Comparison of ENCODE assay signal across 8 cellular contexts in genomic region chr1:246724725-246725095, GRCh38. TPM values are rescaled to one million over a fixed set of nuclear protein-coding genes. Genes with fewer than 3 reads are reported as not detected.
DNase-seq lines count a peak whose midpoint lies in the region; ATAC-seq, FAIRE-seq and TF ChIP-seq lines count a peak whose summit lies in the region.

No MANE protein-coding gene starts in this region.

- no peaks in the 10 kb centered on the region for H3K27me3 Mint-ChIP-seq in mesothelial cell of epicardium (ENCODE audit: low read depth)

- H3K9me3 ChIP-seq in HUES6 (ENCODE audit: control insufficient read depth, insufficient read depth, low read depth, low read length) (peaks cover 22% of the 10 kb centered on the region), SK-N-MC (ENCODE audit: low read depth, low read length) (no peaks in the 10 kb centered on the region), H1 (ENCODE audit: insufficient read depth in 2 of 2, low read depth in 1 of 2, low read length in 1 of 2) (peaks cover 4 to 6% of the 10 kb centered on the region in 2 experiments; a peak in 1 of 4 replicates), uterus (no peaks in the 10 kb centered on the region)

- H3K4ac ChIP-seq in H1 (replicated peaks; ENCODE audit: insufficient read length, low read depth, low read length), result no peak overlapping the region

- H3K79me1 ChIP-seq in H1 (ENCODE audit: low read depth, low read length), result no peaks in the 10 kb centered on the region

- no peak overlapping the region for H2BK5ac ChIP-seq in H1 (ENCODE audit: low read depth, low read length)

- H3K4me2 ChIP-seq in H1 (ENCODE audit: insufficient read depth in 1 of 2, low read depth in 2 of 2, low read length in 2 of 2), result peak overlapping the region; percentile 76 to 87

- H3K9ac ChIP-seq in HUES6 (ENCODE audit: low read length) (peak overlapping the region; percentile 76), SK-N-MC (ENCODE audit: insufficient read length) (peak overlapping the region; percentile 82), H1 (replicated peaks in 1 of 4; ENCODE audit: extremely low read depth in 1 of 4, low read depth in 3 of 4, low read length in 3 of 4) (peak overlapping the region; percentile 61 to 80 (median 70))

- H3K36me3 ChIP-seq in HUES6 (ENCODE audit: control insufficient read depth, insufficient read depth, low read length), result peaks cover 23% of the 10 kb centered on the region
- H3K36me3 ChIP-seq in SK-N-MC (ENCODE audit: insufficient read depth, low read length), result peaks cover 22% of the 10 kb centered on the region
- peaks cover 0 to 22% (median 4%) of the 10 kb centered on the region in 4 experiments; a peak in 4 of 8 replicates for H3K36me3 ChIP-seq in H1 (ENCODE audit: control insufficient read depth in 2 of 4, insufficient read depth in 4 of 4, low read length in 3 of 4)
- H3K36me3 ChIP-seq in uterus, result no peaks in the 10 kb centered on the region

- peaks cover 9% of the 10 kb centered on the region; the same call in 1 of the 2 replicates for H3K23me2 ChIP-seq in H1 (ENCODE audit: low read depth, low read length)

- WGBS in H1 (ENCODE audit: extremely low coverage in 1 of 2, insufficient coverage in 1 of 2, insufficient read length in 1 of 2, insufficient replicate concordance in 2 of 2, low coverage in 1 of 2, low lambda C conversion rate in 2 of 2, missing lambda C conversion rate in 1 of 2), 2 experiments, result 15% methylated on average over 10 of the region's 14 CpGs; no CpG with 5 or more reads in 1 of the 2 experiments

- no peaks in the 10 kb centered on the region for H3K79me2 ChIP-seq in H1 (ENCODE audit: control insufficient read depth in 1 of 2, insufficient read depth in 2 of 2, low read length in 2 of 2)

- H2BK20ac ChIP-seq in H1 (ENCODE audit: low read length), result no peak overlapping the region

- no peak overlapping the region for H3K27ac ChIP-seq in HUES6 (ENCODE audit: low read depth, low read length)
- H3K27ac ChIP-seq in SK-N-MC, result no peak overlapping the region
- H3K27ac ChIP-seq in H1 (ENCODE audit: low read depth, low read length), result no peak overlapping the region
- H3K27ac ChIP-seq in uterus, result peak overlapping the region; percentile 75 to 89

- H3K27me3 ChIP-seq in HUES6 (ENCODE audit: control insufficient read depth, insufficient read depth, low read length), result peaks cover 21% of the 10 kb centered on the region
- H3K27me3 ChIP-seq in H1 (replicated peaks in 1 of 4; ENCODE audit: control insufficient read depth in 3 of 4, extremely low read depth in 1 of 4, insufficient read depth in 3 of 4, low read length in 3 of 4), result peaks cover 0 to 3% (median 3%) of the 10 kb centered on the region in 4 experiments; a peak in 3 of 7 replicates
- H3K27me3 ChIP-seq in uterus, result no peaks in the 10 kb centered on the region

- H3K4me3 Mint-ChIP-seq in mesothelial cell of epicardium, result peak overlapping the region; percentile 87

- TF ChIP-seq CTCF in H1 (IDR thresholded peaks at IDR 0.05; ENCODE audit: control extremely low read depth in 1 of 3, insufficient read depth in 1 of 3, low read depth in 1 of 3, low read length in 3 of 3) (no peak), mesothelial cell of epicardium (IDR thresholded peaks at IDR 0.05; ENCODE audit: unreplicated experiment) (no peak), uterus (IDR thresholded peaks at IDR 0.05) (no peak)

- H4K20me1 ChIP-seq in H1 (replicated peaks in 1 of 2; ENCODE audit: control insufficient read depth in 1 of 2, insufficient read depth in 2 of 2, low read length in 2 of 2), result no peaks in the 10 kb centered on the region

- H3K4me1 Mint-ChIP-seq in mesothelial cell of epicardium, result peaks cover 14% of the 10 kb centered on the region

- peaks cover 34% of the 10 kb centered on the region for H3K36me3 Mint-ChIP-seq in mesothelial cell of epicardium

- peak overlapping the region; percentile 92 for H3K27ac Mint-ChIP-seq in mesothelial cell of epicardium

- no peak overlapping the region for H3K56ac ChIP-seq in H1 (replicated peaks; ENCODE audit: insufficient read length, low read depth, low read length)

- no peak overlapping the region for H3K23ac ChIP-seq in H1 (ENCODE audit: insufficient read length)

- peak overlapping the region; percentile 90 for H3K18ac ChIP-seq in H1 (ENCODE audit: extremely low read depth, low read length)

- H3K4me1 ChIP-seq in HUES6 (ENCODE audit: control insufficient read depth, insufficient read depth, low read length), result peaks cover 4% of the 10 kb centered on the region; the same call in 1 of the 2 replicates
- no peaks in the 10 kb centered on the region for H3K4me1 ChIP-seq in H1 (replicated peaks in 1 of 4; ENCODE audit: control insufficient read depth in 3 of 4, insufficient read depth in 4 of 4, low read length in 3 of 4)
- H3K4me1 ChIP-seq in uterus, result no peaks in the 10 kb centered on the region

- TF ChIP-seq POLR2A in H1 (IDR thresholded peaks at IDR 0.05; ENCODE audit: control extremely low read depth in 1 of 2, low read depth in 2 of 2, low read length in 2 of 2) (no peak), uterus (IDR thresholded peaks at IDR 0.05) (no peak)

- peaks cover 29% of the 10 kb centered on the region for H3K9me3 Mint-ChIP-seq in mesothelial cell of epicardium

- peak; percentile 17 for ATAC-seq in GM21423 (IDR thresholded peaks at IDR 0.05; ENCODE audit: unreplicated experiment)

- H4K91ac ChIP-seq in H1 (replicated peaks; ENCODE audit: insufficient read length, low read length), result no peak overlapping the region

- no peak for FAIRE-seq in H1 (lab: Jason Lieb, UNC)

- H2AK5ac ChIP-seq in H1 (ENCODE audit: low read depth, low read length), result no peak overlapping the region

- intact Hi-C loops in uterus (cut with DNase I; ENCODE audit: low total_unique reads), result no loop called here

- no peak overlapping the region for H3K14ac ChIP-seq in H1 (ENCODE audit: insufficient read length)

- TF ChIP-seq RAD21 in H1 (IDR thresholded peaks at IDR 0.05 in 1 of 2, conservative IDR thresholded peaks at IDR 0.05 in 1 of 2; ENCODE audit: low read depth in 2 of 2, low read length in 2 of 2), result no peak

- H2BK12ac ChIP-seq in H1 (ENCODE audit: low read depth, low read length), result no peak overlapping the region

- no peak overlapping the region for H2BK15ac ChIP-seq in H1 (ENCODE audit: low read length)

- H3K4me3 ChIP-seq in HUES6 (ENCODE audit: low read depth, low read length), result peak overlapping the region; percentile 69
- H3K4me3 ChIP-seq in SK-N-MC, result peak overlapping the region; percentile 88
- H3K4me3 ChIP-seq in H1 (ENCODE audit: extremely low read depth in 1 of 4, insufficient read depth in 2 of 4, low read depth in 3 of 4, low read length in 4 of 4), result peak overlapping the region; percentile 59 to 90 (median 74)
- peak overlapping the region; percentile 63 to 82 for H3K4me3 ChIP-seq in uterus

- no peak overlapping the region for H4K5ac ChIP-seq in H1 (ENCODE audit: insufficient read length, low read depth, low read length)

- H4K8ac ChIP-seq in H1 (ENCODE audit: extremely low read depth, insufficient read depth, low read length), result no peak overlapping the region

- H2AFZ ChIP-seq in H1 (ENCODE audit: low read length), result peak overlapping the region; percentile 80

- POLR2A ChIA-PET in H1 (lab: Charles Lee; ENCODE audit: partially characterized antibody), result interaction anchor here (0.7 to 2.3 kb wide), 6 partner anchors 9 to 354 kb away, joined by 3 to 12 read pairs (median 4); partner anchors contain the start of gene ZNF670

- TF ChIP-seq EP300 in H1 (IDR thresholded peaks at IDR 0.05; ENCODE audit: borderline replicate concordance in 1 of 2, low read depth in 2 of 2, low read length in 2 of 2), result no peak

- DNase-seq in ELR (ENCODE audit: low read depth), result peak; percentile 66
- no peak for DNase-seq in SK-N-MC (ENCODE audit: low read depth, low spot score)
- no peak for DNase-seq in H1 (ENCODE audit: low read depth in 1 of 2, low spot score in 2 of 2)
- no peak for DNase-seq in mesothelial cell of epicardium (ENCODE audit: low spot score in 2 of 2, unreplicated experiment in 2 of 2)
- peak in 1 of 2 donors; percentile 15 for DNase-seq in uterus
- no peak for DNase-seq in mucosa of gallbladder (ENCODE audit: low spot score)

- no peak overlapping the region for H2BK120ac ChIP-seq in H1 (replicated peaks; ENCODE audit: low read depth, low read length)

- CTCF ChIA-PET in H1 (lab: Charles Lee; ENCODE audit: partially characterized antibody), result interaction anchor here (1.1 to 1.6 kb wide), 5 partner anchors 9 to 36 kb away, joined by 3 to 5 read pairs (median 3); no protein-coding TSS in a partner anchor

TF ChIP-seq in H1, 55 proteins besides CTCF, POLR2A, EP300 and RAD21:
- TF ChIP-seq MAX (IDR thresholded peaks at IDR 0.05) (peak; percentile 27; the same call in 1 of the 2 replicates), EGR1 (IDR thresholded peaks at IDR 0.05; ENCODE audit: borderline replicate concordance, low read depth, low read length) (no peak), E2F6 (IDR thresholded peaks at IDR 0.05) (peak; percentile 59; the same call in 1 of the 2 replicates), KDM4A (IDR thresholded peaks at IDR 0.05; ENCODE audit: low read depth, low read length, severe bottlenecking) (no peak), POU5F1 (IDR thresholded peaks at IDR 0.05; ENCODE audit: low read depth, low read length) (no peak), SRF (IDR thresholded peaks at IDR 0.05; ENCODE audit: low read depth, low read length) (no peak), ASH2L (IDR thresholded peaks at IDR 0.05; ENCODE audit: low read length) (peak; percentile 7)

RNA-seq across cellular contexts. Expression of gene SCCPDH, which starts 0.5 kb away (rescaled TPM):
- total RNA-seq in H1 (2021; fragmentation: NEBNext Ultra II Directional; extraction: Animal tissue kit (Norgen Biotek cat#: 25700)), result 17.0 and 17.2 TPM in 2 replicates
- 6.2 and 9.5 TPM in 2 replicates for polyA plus RNA-seq in H1 (2011; rRNA removed)
- polyA plus RNA-seq in H1 (2011; cell fraction: cytosol; rRNA removed), result 10.8 TPM
- 4.1 TPM for polyA plus RNA-seq in H1 (2011; cell fraction: nucleus; rRNA removed)
- 13.8 to 17.7 TPM (median 14.6 TPM) in 4 replicates for polyA plus RNA-seq in H1 (2012, experiment 1 of 2)
- 4.3 TPM for polyA plus RNA-seq in H1 (2012, experiment 2 of 2)
- 10.3 TPM for polyA plus RNA-seq in H1 (2013, experiment 1 of 2)
- polyA plus RNA-seq in H1 (2013, experiment 2 of 2), result 11.6 TPM
- 5.9 and 8.5 TPM in 2 replicates for polyA minus RNA-seq in H1 (2011; rRNA and poly(A)+ RNA removed)
- 5.9 TPM for polyA minus RNA-seq in H1 (2011; cell fraction: cytosol; rRNA and poly(A)+ RNA removed)
- polyA minus RNA-seq in H1 (2011; cell fraction: nucleus; rRNA and poly(A)+ RNA removed), result 8.3 TPM
- total RNA-seq in mesothelial cell of epicardium, result 34.3 to 35.3 TPM (median 35.1 TPM) in 3 replicates
- total RNA-seq in uterus, result 10 to 100 TPM; 12.9 to 53.4 (median 22.1) TPM
- total RNA-seq in mucosa of gallbladder, result 38.1 TPM

Comparison
In these comparisons a context has a peak if more than half of its experiments do, and no peak if none do; other contexts are left out.
1. H3K27ac ChIP-seq: peak in uterus (2 of 2); none in HUES6 (single experiment), SK-N-MC (single experiment) and H1 (single experiment).
2. Peak in every context shown above with its lines, with median percentiles within 50 percentile points of each other: H3K4me3 ChIP-seq and H3K9ac ChIP-seq.